Comparison of ENCODE assay signal across 1 cellular context in the genomic region with DNA sequence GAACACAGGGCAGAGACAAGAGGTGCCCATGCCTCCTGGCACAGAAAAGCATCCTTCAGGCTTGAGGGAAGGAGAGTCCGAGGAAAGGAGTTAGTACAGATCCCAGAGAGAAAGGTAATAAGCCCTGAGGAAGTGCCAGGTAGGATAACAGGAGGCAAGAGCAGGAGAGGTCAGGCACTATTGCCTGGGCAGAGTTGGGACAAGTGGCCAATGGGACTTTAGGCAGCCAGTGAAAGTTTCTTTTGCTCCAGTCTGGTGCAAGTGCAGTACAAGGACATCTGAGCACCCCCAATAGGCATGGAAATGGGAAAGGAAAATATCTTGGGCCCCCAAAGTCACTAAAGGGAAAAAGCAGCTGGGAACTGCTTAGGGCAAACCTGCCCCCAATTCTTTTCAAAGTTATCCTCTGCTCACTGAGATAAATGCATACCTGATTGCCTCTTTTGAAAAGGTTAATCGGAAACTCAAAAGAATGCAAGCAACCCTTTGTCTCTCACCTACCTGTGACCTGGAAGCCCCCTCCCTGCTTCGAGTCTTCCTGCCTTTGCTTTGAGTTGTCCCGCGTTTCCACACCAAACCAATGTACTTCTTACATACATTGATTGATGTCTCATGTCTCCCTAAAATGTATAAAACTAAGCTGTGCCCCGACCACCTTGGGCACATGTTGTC.
TF ChIP-seq lines count a peak whose summit lies in the region.

No MANE protein-coding gene starts in this region.

TF ChIP-seq in GM23338, 12 proteins besides CTCF, POLR2A, EP300 and RAD21:
- no peak for TF ChIP-seq EZH2 (IDR thresholded peaks at IDR 0.05; ENCODE audit: low read depth, unreplicated experiment)
- TF ChIP-seq NANOG (IDR thresholded peaks at IDR 0.05; ENCODE audit: borderline replicate concordance) = peak; percentile 78
TF ChIP-seq in GM23338: peak in this region for 1.
